7 cellular contexts compared by ENCODE assay signal in the genomic region with DNA sequence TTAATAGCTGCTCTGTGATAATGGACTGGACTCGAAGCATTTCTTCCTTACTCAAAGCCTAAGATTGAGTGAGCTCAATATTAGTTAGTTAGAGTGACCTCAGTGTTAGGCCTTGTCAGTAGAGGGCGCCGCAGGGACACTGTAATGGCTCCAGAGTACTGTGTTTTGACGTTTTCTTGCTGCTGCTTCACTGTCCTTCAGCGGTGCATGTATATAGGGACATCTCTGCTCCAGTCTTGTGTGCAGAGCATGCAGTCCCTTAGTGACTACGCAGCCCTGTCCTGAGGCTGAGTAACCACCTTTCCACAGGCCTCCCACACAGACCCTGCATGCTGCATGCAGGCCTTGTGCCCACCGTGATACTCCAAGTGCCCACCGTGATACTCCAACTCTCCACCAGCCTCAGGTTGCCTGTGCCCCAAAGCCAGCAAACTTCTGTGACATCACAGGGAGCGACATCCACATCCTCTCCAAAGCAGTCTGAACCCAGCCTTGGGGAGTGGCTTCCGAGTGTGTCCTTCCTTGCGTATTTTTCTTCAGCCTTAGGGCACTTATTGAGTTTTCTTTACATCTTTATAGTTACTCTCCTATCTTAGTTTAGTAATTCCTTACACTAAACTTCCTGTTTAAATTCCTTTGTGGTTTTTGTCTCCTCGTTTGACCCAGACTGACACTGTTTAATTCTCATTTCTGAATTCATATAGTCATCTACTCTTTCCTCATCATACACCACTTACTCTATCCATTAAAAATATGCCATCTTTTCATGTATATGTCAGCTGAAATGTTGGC.
DNase-seq lines count a peak whose midpoint lies in the region; ATAC-seq and TF ChIP-seq lines count a peak whose summit lies in the region.

No MANE protein-coding gene starts in this region.

- peaks cover 5% of the 10 kb centered on the region for H3K4me1 Mint-ChIP-seq in activated CD4-positive, alpha-beta T cell treated with anti-CD3 and anti-CD28 coated beads for 36 hours
- H3K4me1 Mint-ChIP-seq in endothelial cell (ENCODE audit: unreplicated experiment) = peaks cover 7% of the 10 kb centered on the region

- TF ChIP-seq CTCF in GM12865 (IDR thresholded peaks at IDR 0.05; ENCODE audit: insufficient read depth, low read depth, low read length, missing control alignments) (peak; percentile 74), endothelial cell (IDR thresholded peaks at IDR 0.05; ENCODE audit: unreplicated experiment) (peak; percentile 41), thyroid gland (IDR thresholded peaks at IDR 0.05) (peak; percentile 45 to 75 (median 68))

- H3K36me3 ChIP-seq in muscle layer of colon (ENCODE audit: insufficient read depth, low read length) (no peaks in the 10 kb centered on the region), thyroid gland (no peaks in the 10 kb centered on the region)

- H3K36me3 Mint-ChIP-seq in activated CD4-positive, alpha-beta T cell treated with anti-CD3 and anti-CD28 coated beads for 36 hours (ENCODE audit: low read depth) = no peaks in the 10 kb centered on the region
- H3K36me3 Mint-ChIP-seq in endothelial cell (ENCODE audit: low read depth, unreplicated experiment) = no peaks in the 10 kb centered on the region

- H3K27ac ChIP-seq in muscle layer of colon (ENCODE audit: low read depth, low read length) (no peak overlapping the region), thyroid gland (no peak overlapping the region)

- WGBS in thyroid gland, 2 donors = 58 to 61% methylated on average over 11 to 12 of the region's 12 CpGs

- peak; percentile 59 for ATAC-seq in HG03280 (IDR thresholded peaks at IDR 0.05; ENCODE audit: unreplicated experiment)
- ATAC-seq in activated CD4-positive, alpha-beta T cell treated with anti-CD3 and anti-CD28 coated beads for 36 hours = peak; percentile 79

- DNase-seq in GM12865 (ENCODE audit: low read depth) = peak; percentile 54
- peak; percentile 5 for DNase-seq in NCI-H446 treated with DMSO at 0.1 percent for 48 hours (lab: John Stamatoyannopoulos, UW)
- peak; percentile 79 for DNase-seq in activated CD4-positive, alpha-beta T cell treated with anti-CD3 and anti-CD28 coated beads for 36 hours
- peak; percentile 77 for DNase-seq in endothelial cell (ENCODE audit: low spot score)
- DNase-seq in thyroid gland = peak; percentile 75 to 80

- peaks cover 69% of the 10 kb centered on the region for H3K4me1 ChIP-seq in muscle layer of colon (ENCODE audit: insufficient read depth, low read length)
- peaks cover 9 to 26% of the 10 kb centered on the region in 2 donors for H3K4me1 ChIP-seq in thyroid gland

- H3K9me3 Mint-ChIP-seq in activated CD4-positive, alpha-beta T cell treated with anti-CD3 and anti-CD28 coated beads for 36 hours (ENCODE audit: low read depth) = peaks cover 4% of the 10 kb centered on the region
- H3K9me3 Mint-ChIP-seq in endothelial cell (ENCODE audit: unreplicated experiment) = no peaks in the 10 kb centered on the region

- intact Hi-C loops in activated CD4-positive, alpha-beta T cell treated with anti-CD3 and anti-CD28 coated beads for 36 hours (cut with DNase I, micrococcal nuclease) = loop anchor here in 1 of 2 experiments (1.0 kb wide), 1 partner anchor 34 kb away; no protein-coding TSS in a partner anchor
- intact Hi-C loops in thyroid gland (cut with DNase I) = no loop called here

- POLR2A ChIA-PET in activated CD4-positive, alpha-beta T cell treated with anti-CD3 and anti-CD28 coated beads for 36 hours (lab: Charles Lee) = interaction anchor here (0.8 kb wide), 1 partner anchor 885 kb away, joined by 5 read pairs; no protein-coding TSS in a partner anchor

- H3K27me3 Mint-ChIP-seq in activated CD4-positive, alpha-beta T cell treated with anti-CD3 and anti-CD28 coated beads for 36 hours = no peaks in the 10 kb centered on the region
- peaks cover 2% of the 10 kb centered on the region for H3K27me3 Mint-ChIP-seq in endothelial cell (ENCODE audit: unreplicated experiment)

- H3K4me3 Mint-ChIP-seq in activated CD4-positive, alpha-beta T cell treated with anti-CD3 and anti-CD28 coated beads for 36 hours = no peak overlapping the region
- no peak overlapping the region for H3K4me3 Mint-ChIP-seq in endothelial cell (ENCODE audit: unreplicated experiment)

- no peak overlapping the region for H3K27ac Mint-ChIP-seq in activated CD4-positive, alpha-beta T cell treated with anti-CD3 and anti-CD28 coated beads for 36 hours
- peak overlapping the region; percentile 39 for H3K27ac Mint-ChIP-seq in endothelial cell (ENCODE audit: unreplicated experiment)

- no peak overlapping the region for H3K4me3 ChIP-seq in GM12865 (ENCODE audit: low read depth, low read length)
- H3K4me3 ChIP-seq in muscle layer of colon (ENCODE audit: low read depth in 1 of 2, low read length in 2 of 2) = peak overlapping the region; percentile 1 to 10
- no peak overlapping the region for H3K4me3 ChIP-seq in thyroid gland (replicated peaks in 1 of 3)

- H3K27me3 ChIP-seq in muscle layer of colon (ENCODE audit: control insufficient read depth in 1 of 2, insufficient read depth in 2 of 2, low read length in 2 of 2) (no peaks in the 10 kb centered on the region), thyroid gland (no peaks in the 10 kb centered on the region)

- CTCF ChIA-PET in activated CD4-positive, alpha-beta T cell treated with anti-CD3 and anti-CD28 coated beads for 36 hours (lab: Charles Lee) = interaction anchor here (0.5 to 4.4 kb wide), 24 partner anchors 8 to 1968 kb away, joined by 3 to 23 read pairs (median 4); no protein-coding TSS in a partner anchor

- no peak for TF ChIP-seq POLR2A in thyroid gland (IDR thresholded peaks at IDR 0.05)

- H3K9ac ChIP-seq in muscle layer of colon (ENCODE audit: low read length) = no peak overlapping the region

- H3K9me3 ChIP-seq in muscle layer of colon (ENCODE audit: low read length) (no peaks in the 10 kb centered on the region), thyroid gland (no peaks in the 10 kb centered on the region)

Comparison
In these comparisons a context has a peak if more than half of its experiments do, and no peak if none do; other contexts are left out.
1. DNase-seq: peak in every context shown above with its lines; median percentile 79 in activated CD4-positive, alpha-beta T cell treated with anti-CD3 and anti-CD28 coated beads for 36 hours; 78 in thyroid gland; 77 in endothelial cell; 54 in GM12865; 5 in NCI-H446 treated with DMSO at 0.1 percent for 48 hours.
2. H3K4me3 ChIP-seq: peak in muscle layer of colon (2 of 2); none in GM12865 (single experiment) and thyroid gland (0 of 3).
3. Peak in every context shown above with its lines, with median percentiles within 50 percentile points of each other: CTCF ChIP-seq.